ENCODE assay signal across 8 cellular contexts in genomic region chr6:113858605-113859348, GRCh38. TPM values are rescaled to one million over a fixed set of nuclear protein-coding genes. Genes with fewer than 3 reads are reported as not detected.
DNase-seq lines count a peak whose midpoint lies in the region; ATAC-seq, FAIRE-seq and TF ChIP-seq lines count a peak whose summit lies in the region.

No MANE protein-coding gene starts in this region.

- H2AFZ ChIP-seq in mammary epithelial cell (ENCODE audit: low read depth, low read length) = peak overlapping the region; percentile 62

- peaks cover 7 to 9% of the 10 kb centered on the region in 2 donors for H3K4me1 Mint-ChIP-seq in immature natural killer cell

- FAIRE-seq in A549 (lab: Jason Lieb, UNC) = no peak

- TF ChIP-seq CTCF in A549 (IDR thresholded peaks at IDR 0.05) (peak; percentile 85), WERI-Rb-1 (IDR thresholded peaks at IDR 0.05; ENCODE audit: low read depth, low read length) (peak; percentile 79), mammary epithelial cell (conservative IDR thresholded peaks at IDR 0.05 in 1 of 2, IDR thresholded peaks at IDR 0.05 in 1 of 2; ENCODE audit: extremely low read depth in 1 of 2, insufficient read depth in 1 of 2, low read depth in 1 of 2, low read length in 2 of 2) (peak; percentile 43 to 84)

- peak; percentile 76 to 84 for DNase-seq in A549 (ENCODE audit: low read depth in 1 of 2, low spot score in 1 of 2)
- peak; percentile 88 for DNase-seq in NCI-H2107 (lab: John Stamatoyannopoulos, UW)
- peak; percentile 85 for DNase-seq in WERI-Rb-1
- peak; percentile 95 for DNase-seq in mammary epithelial cell
- peak; percentile 70 to 76 (median 75) for DNase-seq in immature natural killer cell
- DNase-seq in smooth muscle cell of the brain vasculature (ENCODE audit: low read depth, low spot score) = peak; percentile 77

- no peak for TF ChIP-seq EP300 in A549 (IDR thresholded peaks at IDR 0.05)

- H3K27ac ChIP-seq in A549 (peak overlapping the region; percentile 95 to 99), WERI-Rb-1 (peak overlapping the region; percentile 89), mammary epithelial cell (ENCODE audit: insufficient read depth, low read depth, low read length) (peak overlapping the region; percentile 99)

- peaks cover 12% of the 10 kb centered on the region for H3K36me3 ChIP-seq in WERI-Rb-1
- no peaks in the 10 kb centered on the region for H3K36me3 ChIP-seq in mammary epithelial cell (ENCODE audit: insufficient read depth, low read length)

- dilution Hi-C loops in mammary epithelial cell (cut with HindIII; ENCODE audit: low sequenced_read_pairs) = no loop called here

- ATAC-seq in A549 (peak; percentile 73 to 86), GM18520 (IDR thresholded peaks at IDR 0.05; ENCODE audit: unreplicated experiment) (peak; percentile 80), HG03045 (IDR thresholded peaks at IDR 0.05; ENCODE audit: unreplicated experiment) (peak; percentile 85)

- H4K20me1 ChIP-seq in mammary epithelial cell (ENCODE audit: insufficient read depth, low read length) = no peaks in the 10 kb centered on the region

- intact Hi-C loops in mammary epithelial cell (cut with micrococcal nuclease) = loop anchor here (1.0 to 2.0 kb wide), 12 partner anchors 21 to 1078 kb away; no protein-coding TSS in a partner anchor

- H3K27me3 Mint-ChIP-seq in immature natural killer cell (ENCODE audit: low read depth in 3 of 3) = peaks cover 14 to 31% (median 15%) of the 10 kb centered on the region in 3 donors

- CTCF ChIA-PET in A549 (lab: Yijun Ruan, JAX) = interaction anchor here (0.5 to 2.6 kb wide), 58 partner anchors 10 to 1163 kb away, joined by 3 to 16 read pairs (median 4); no protein-coding TSS in a partner anchor
- CTCF ChIA-PET in mammary epithelial cell (lab: Charles Lee; ENCODE audit: low non-redundant PET) = interaction anchor here (0.6 to 1.1 kb wide), 14 partner anchors 95 to 1264 kb away, joined by 3 to 6 read pairs (median 4); no protein-coding TSS in a partner anchor

- H3K36me3 Mint-ChIP-seq in immature natural killer cell = peaks cover 0 to 5% (median 0%) of the 10 kb centered on the region in 3 donors

- H3K27me3 ChIP-seq in WERI-Rb-1 (ENCODE audit: insufficient read depth, low read depth, severe bottlenecking) = no peaks in the 10 kb centered on the region
- H3K27me3 ChIP-seq in mammary epithelial cell (ENCODE audit: insufficient read depth, low read length) = no peaks in the 10 kb centered on the region

- H3K4me3 ChIP-seq in A549 (peak overlapping the region; percentile 98), WERI-Rb-1 (ENCODE audit: low read depth, low read length) (peak overlapping the region; percentile 100), mammary epithelial cell (replicated peaks in 1 of 3; ENCODE audit: insufficient read depth in 1 of 3, low read depth in 2 of 3, low read length in 3 of 3) (peak overlapping the region; percentile 98 to 99 (median 99))

- POLR2A ChIA-PET in A549 (lab: Yijun Ruan, JAX) = interaction anchor here (0.8 to 3.0 kb wide), 12 partner anchors 42 to 738 kb away, joined by 3 to 14 read pairs (median 5); no protein-coding TSS in a partner anchor

- peak overlapping the region; percentile 90 for H3K4me2 ChIP-seq in A549
- peak overlapping the region; percentile 78 for H3K4me2 ChIP-seq in mammary epithelial cell (ENCODE audit: insufficient read depth, low read depth, low read length)

- H3K79me2 ChIP-seq in mammary epithelial cell (ENCODE audit: insufficient read depth, low read length) = peaks cover 61% of the 10 kb centered on the region

- 0% methylated on average over 14 of the region's 59 CpGs for WGBS in A549 (ENCODE audit: missing lambda C conversion rate)
- under 1% methylated on average over 25 of the region's 59 CpGs for WGBS in mammary epithelial cell (ENCODE audit: low coverage, missing lambda C conversion rate)

- TF ChIP-seq POLR2A in A549 (IDR thresholded peaks at IDR 0.05; ENCODE audit: low read length) = peak; percentile 33

- peak overlapping the region; percentile 100 for H3K9ac ChIP-seq in mammary epithelial cell (ENCODE audit: insufficient read depth, low read length)

- no TSS peak for BruUV-seq in mammary epithelial cell (replicated peaks; lab: Mats Ljungman, UMichigan)

- H3K9me3 ChIP-seq in A549 (no peaks in the 10 kb centered on the region), WERI-Rb-1 (ENCODE audit: severe bottlenecking) (no peaks in the 10 kb centered on the region), mammary epithelial cell (replicated peaks; ENCODE audit: insufficient read depth, low read length) (no peaks in the 10 kb centered on the region)

- H3K27ac Mint-ChIP-seq in immature natural killer cell = no peak overlapping the region

- peaks cover 16% of the 10 kb centered on the region; the same call in 2 of the 3 replicates for H3K4me1 ChIP-seq in A549
- H3K4me1 ChIP-seq in mammary epithelial cell (ENCODE audit: insufficient read depth, low read length) = peaks cover 16% of the 10 kb centered on the region

- TF ChIP-seq RAD21 in A549 (conservative IDR thresholded peaks at IDR 0.05 in 1 of 2, IDR thresholded peaks at IDR 0.05 in 1 of 2) = peak; percentile 72 to 96

- peak overlapping the region; percentile 53 to 69 (median 67) for H3K4me3 Mint-ChIP-seq in immature natural killer cell

- peaks cover 0 to 12% (median 4%) of the 10 kb centered on the region in 6 donors for H3K9me3 Mint-ChIP-seq in immature natural killer cell

- in situ Hi-C loops in mammary epithelial cell (cut with MboI; ENCODE audit: low sequenced_read_pairs in 2 of 2) = loop anchor here (5.0 to 25.0 kb wide), 4 partner anchors 161 to 746 kb away; no protein-coding TSS in a partner anchor

TF ChIP-seq in A549, 52 proteins besides CTCF, POLR2A, EP300 and RAD21 (continues in another document):
- TF ChIP-seq JUN (IDR thresholded peaks at IDR 0.05) (peak in 1 of 2 experiments; percentile 66; a peak in 2 of 5 replicates), NPAS2 (CRISPR knock-in tag; IDR thresholded peaks at IDR 0.05; ENCODE audit: borderline replicate concordance) (no peak), NFE2L2 (conservative IDR thresholded peaks at IDR 0.05; ENCODE audit: low read length) (no peak), PBX3 (IDR thresholded peaks at IDR 0.05) (no peak), FOXS1 (CRISPR knock-in tag; IDR thresholded peaks at IDR 0.05) (no peak), CBX2 (IDR thresholded peaks at IDR 0.05; ENCODE audit: borderline replicate concordance, low read depth) (no peak), CEBPB (IDR thresholded peaks at IDR 0.05) (no peak), HOXB5 (CRISPR knock-in tag; IDR thresholded peaks at IDR 0.05) (no peak), CHD2 (IDR thresholded peaks at IDR 0.05; ENCODE audit: low read length, partially characterized antibody) (no peak), PHF8 (IDR thresholded peaks at IDR 0.05; ENCODE audit: borderline replicate concordance, low read depth) (no peak; the same call in 1 of the 2 replicates), RARB (CRISPR knock-in tag; IDR thresholded peaks at IDR 0.05) (no peak), BCL3 (IDR thresholded peaks at IDR 0.05) (peak; percentile 43; the same call in 1 of the 3 replicates), KDM1A (IDR thresholded peaks at IDR 0.05; ENCODE audit: low read depth) (no peak), CHD4 (IDR thresholded peaks at IDR 0.05; ENCODE audit: borderline replicate concordance) (no peak), E2F6 (IDR thresholded peaks at IDR 0.05; ENCODE audit: borderline replicate concordance, low read depth) (no peak; the same call in 1 of the 2 replicates), EHMT2 (IDR thresholded peaks at IDR 0.05; ENCODE audit: low read depth) (no peak), TFCP2L1 (CRISPR knock-in tag; IDR thresholded peaks at IDR 0.05) (no peak), ZFP36 (IDR thresholded peaks at IDR 0.05; ENCODE audit: borderline replicate concordance, partially characterized antibody) (no peak)

RNA-seq across cellular contexts. Expression of gene MARCKS, which starts 1.6 kb away (rescaled TPM):
- polyA plus RNA-seq in A549 (2011; rRNA removed) = 28.2 and 39.4 TPM in 2 replicates
- polyA plus RNA-seq in A549 (2012; cell fraction: cytosol; rRNA removed) = 7.2 and 9.1 TPM in 2 replicates
- 13.3 and 13.9 TPM in 2 replicates for polyA plus RNA-seq in A549 (2012; cell fraction: nucleus; rRNA removed)
- 20.2 to 26.3 TPM (median 21.2 TPM) in 3 replicates for polyA plus RNA-seq in A549 (2017; fragmentation: RNase III; extraction: RNeasy Plus Mini Kit Qiagen cat#74134 plus additional on column Dnase treatment)
- 9.8 TPM in 2 replicates for polyA minus RNA-seq in A549 (2011; rRNA and poly(A)+ RNA removed)
- total RNA-seq in mammary epithelial cell = 100 to 1,000 TPM in 1 of 2 donors, 10 to 100 TPM in 1; 65.4 to 171 TPM
- 16.0 TPM for polyA plus RNA-seq in mammary epithelial cell
- polyA minus RNA-seq in mammary epithelial cell = 17.5 TPM
- polyA plus RNA-seq in immature natural killer cell = under 1 TPM in 2 of 3 donors, not detected in 1; 0.04 to 0.12 TPM

Comparison
In these comparisons a context has a peak if more than half of its experiments do, and no peak if none do; other contexts are left out.
1. Peak in every context shown above with its lines: DNase-seq, ATAC-seq, H3K4me3 ChIP-seq and H3K27ac ChIP-seq.
2. RNA of gene MARCKS, which starts 1.6 kb away (polyA plus RNA-seq): 7.2 to 39.4 TPM in A549 and 16.0 TPM in mammary epithelial cell (single experiment); 0.04 to 0.12 TPM in immature natural killer cell; every median in the first group is over 4 times any median in the second.